1 cellular context compared by ENCODE assay signal in the genomic region with DNA sequence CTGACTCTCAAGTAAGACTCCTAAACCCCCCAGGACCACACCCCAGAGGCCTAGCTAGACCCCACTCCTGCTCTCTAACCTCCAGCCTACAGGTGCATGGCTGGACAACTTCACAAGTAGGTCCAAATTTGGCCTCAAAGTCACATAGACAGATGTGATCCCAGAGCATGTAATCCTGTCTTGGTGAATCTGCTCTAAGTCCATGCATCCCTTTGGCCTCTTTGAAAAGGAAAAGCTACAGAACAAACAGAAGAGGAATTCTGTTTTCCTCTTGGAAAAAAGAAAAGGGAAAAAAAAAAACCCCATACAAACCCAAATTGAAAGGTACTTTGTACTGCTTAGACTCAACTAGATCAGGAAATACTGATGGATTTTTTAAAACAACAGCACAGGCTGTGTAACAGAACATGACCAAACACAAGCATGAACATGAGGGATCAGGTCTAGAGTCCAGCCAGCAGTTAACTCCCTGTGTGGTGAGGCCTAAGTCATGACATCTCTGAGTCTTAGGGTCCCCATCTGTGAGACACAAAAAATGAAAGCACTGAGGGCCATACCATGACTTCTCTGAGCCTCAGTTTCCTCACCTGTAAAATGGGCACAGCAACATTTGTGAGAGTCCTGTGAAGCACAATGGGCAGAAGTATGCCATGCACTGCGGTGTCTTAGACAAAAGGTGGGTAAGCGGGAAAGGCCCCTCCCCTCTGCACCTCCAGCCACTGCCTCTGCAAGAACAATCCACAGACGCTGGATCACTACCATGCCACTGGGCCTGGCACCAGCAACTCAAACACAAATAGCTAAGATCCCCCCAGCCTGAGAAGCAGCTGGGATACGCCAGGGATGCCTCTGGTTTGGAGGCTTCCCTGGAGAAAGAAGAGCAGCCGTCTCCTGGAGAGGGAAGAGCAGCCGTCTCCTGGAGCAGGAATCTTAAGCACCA.
TF ChIP-seq lines count a peak whose summit lies in the region.

No MANE protein-coding gene starts in this region.

TF ChIP-seq in GM23338, 12 proteins besides CTCF, POLR2A, EP300 and RAD21 (continued from another document):
- TF ChIP-seq, protein P1, sequence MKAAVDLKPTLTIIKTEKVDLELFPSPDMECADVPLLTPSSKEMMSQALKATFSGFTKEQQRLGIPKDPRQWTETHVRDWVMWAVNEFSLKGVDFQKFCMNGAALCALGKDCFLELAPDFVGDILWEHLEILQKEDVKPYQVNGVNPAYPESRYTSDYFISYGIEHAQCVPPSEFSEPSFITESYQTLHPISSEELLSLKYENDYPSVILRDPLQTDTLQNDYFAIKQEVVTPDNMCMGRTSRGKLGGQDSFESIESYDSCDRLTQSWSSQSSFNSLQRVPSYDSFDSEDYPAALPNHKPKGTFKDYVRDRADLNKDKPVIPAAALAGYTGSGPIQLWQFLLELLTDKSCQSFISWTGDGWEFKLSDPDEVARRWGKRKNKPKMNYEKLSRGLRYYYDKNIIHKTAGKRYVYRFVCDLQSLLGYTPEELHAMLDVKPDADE (IDR thresholded peaks at IDR 0.05) = no peak
- TF ChIP-seq POLR2AphosphoS5 (IDR thresholded peaks at IDR 0.05; ENCODE audit: low read depth) = no peak
- no peak for TF ChIP-seq NANOG (IDR thresholded peaks at IDR 0.05; ENCODE audit: borderline replicate concordance)
